In the genomic region with DNA sequence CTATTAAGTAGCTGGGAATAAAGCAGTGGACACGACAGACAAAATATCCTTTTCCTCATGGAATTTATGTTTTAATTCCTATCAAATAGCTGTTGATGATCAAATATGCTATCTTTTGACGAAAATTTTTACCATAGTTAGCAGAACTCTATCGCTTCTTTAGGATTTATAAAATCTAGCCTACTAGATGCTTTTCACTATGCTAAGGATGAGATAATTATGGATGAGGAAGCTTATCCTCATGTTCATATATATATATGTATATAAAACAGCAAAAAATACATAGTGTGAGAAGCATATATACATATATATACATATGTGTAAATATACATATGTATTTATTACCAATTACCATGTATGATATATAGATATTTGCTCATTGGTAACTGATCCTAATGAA, we compare ENCODE assay signal across 15 cellular contexts. TPM values are rescaled to one million over a fixed set of nuclear protein-coding genes. Genes with fewer than 3 reads are reported as not detected.
DNase-seq lines count a peak whose midpoint lies in the region; ATAC-seq and TF ChIP-seq lines count a peak whose summit lies in the region.
"Had no signal": no experiment of that assay in that cellular context is flagged by ENCODE, and none has a peak within 500 bp of the region (broad histone marks: within the 10 kb centered on the region; RNA-seq: fewer than 3 reads in every experiment).

No MANE protein-coding gene starts in this region.

- peaks cover 7% of the 10 kb centered on the region for H3K36me3 Mint-ChIP-seq in activated CD8-positive, alpha-beta T cell treated with anti-CD3 and anti-CD28 coated beads, Interleukin-2, amount 10 ng/mL, durations not matched to agents 7 days and 5 days (ENCODE audit: low read depth)

- H3K27ac ChIP-seq in ACC112 (ENCODE audit: low read depth, low read length), result no peak overlapping the region
- no peak overlapping the region for H3K27ac ChIP-seq in HEK293 (ENCODE audit: extremely low read depth, low read depth, low read length)
- H3K27ac ChIP-seq in colonic mucosa, result no peak overlapping the region
- H3K27ac ChIP-seq: RWPE1, thyroid gland had no signal

- no peak overlapping the region for H3K27ac Mint-ChIP-seq in activated CD8-positive, alpha-beta T cell treated with anti-CD3 and anti-CD28 coated beads, Interleukin-2, amount 10 ng/mL, durations not matched to agents 7 days and 5 days
- H3K27ac Mint-ChIP-seq: effector memory CD8-positive, alpha-beta T cell had no signal

- no peak for ATAC-seq in activated CD8-positive, alpha-beta T cell treated with anti-CD3 and anti-CD28 coated beads, Interleukin-2, amount 10 ng/mL, durations not matched to agents 7 days and 5 days
- ATAC-seq in HG03378 (IDR thresholded peaks at IDR 0.05; ENCODE audit: unreplicated experiment), result no peak
- ATAC-seq in HG03521 (IDR thresholded peaks at IDR 0.05; ENCODE audit: unreplicated experiment), result no peak
- ATAC-seq: effector memory CD8-positive, alpha-beta T cell had no signal

- no peak overlapping the region for H3K9ac ChIP-seq in colonic mucosa (ENCODE audit: low read depth in 2 of 2, low read length in 2 of 2)

- no peak for DNase-seq in activated CD8-positive, alpha-beta T cell treated with anti-CD3 and anti-CD28 coated beads, Interleukin-2, amount 10 ng/mL, durations not matched to agents 7 days and 5 days
- no peak for DNase-seq in GOT3 (lab: John Stamatoyannopoulos, UW)
- DNase-seq in colonic mucosa, result no peak
- DNase-seq: activated CD4-positive, alpha-beta T cell treated with anti-CD3 and anti-CD28 coated beads for 4 hours; DMS79; effector memory CD8-positive, alpha-beta T cell; NCI-H187; thyroid gland had no signal

- peak overlapping the region; percentile 34 for H3K4me3 Mint-ChIP-seq in activated CD8-positive, alpha-beta T cell treated with anti-CD3 and anti-CD28 coated beads, Interleukin-2, amount 10 ng/mL, durations not matched to agents 7 days and 5 days

- no peak overlapping the region for H2AFZ ChIP-seq in ACC112 (ENCODE audit: low read length, unreplicated experiment)

- TF ChIP-seq CTCF in HEK293 (tag by site-specific recombination; IDR thresholded peaks at IDR 0.05) (no peak), colonic mucosa (IDR thresholded peaks at IDR 0.05) (no peak)

- H3K36me3 ChIP-seq in ACC112 (ENCODE audit: insufficient read depth, low read length) (no peaks in the 10 kb centered on the region), HEK293 (ENCODE audit: control insufficient read depth in 2 of 2, insufficient read depth in 1 of 2, low read length in 2 of 2) (no peaks in the 10 kb centered on the region), colonic mucosa (no peaks in the 10 kb centered on the region)
- H3K36me3 ChIP-seq: thyroid gland had no signal

- H3K27me3 ChIP-seq in ACC112 (ENCODE audit: insufficient read depth, low read length) (no peaks in the 10 kb centered on the region), colonic mucosa (peaks cover 25% of the 10 kb centered on the region)

- CTCF ChIA-PET in HEK293 (lab: Yijun Ruan, JAX), result interaction anchor here (0.6 to 2.4 kb wide), 7 partner anchors 17 to 383 kb away, joined by 3 to 12 read pairs (median 3); no protein-coding TSS in a partner anchor
- CTCF ChIA-PET in activated CD8-positive, alpha-beta T cell treated with anti-CD3 and anti-CD28 coated beads, Interleukin-2, amount 10 ng/mL, durations not matched to agents 7 days and 5 days (lab: Charles Lee), result interaction anchor here (1.2 kb wide), 1 partner anchor 17 kb away, joined by 3 read pairs; no protein-coding TSS in a partner anchor

- H3K4me3 ChIP-seq in ACC112 (ENCODE audit: low read depth, low read length) (peak overlapping the region; percentile 86), HEK293 (ENCODE audit: low read depth, low read length) (peak overlapping the region; percentile 50), iPS-11a (ENCODE audit: low read depth, low read length) (peak overlapping the region; percentile 70), colonic mucosa (no peak overlapping the region)
- H3K4me3 ChIP-seq: thyroid gland had no signal

- peaks cover 8% of the 10 kb centered on the region for H3K9me3 Mint-ChIP-seq in activated CD8-positive, alpha-beta T cell treated with anti-CD3 and anti-CD28 coated beads, Interleukin-2, amount 10 ng/mL, durations not matched to agents 7 days and 5 days (ENCODE audit: insufficient read depth)

- no peaks in the 10 kb centered on the region for H3K79me2 ChIP-seq in ACC112 (ENCODE audit: control insufficient read depth, insufficient read depth, low read length, unreplicated experiment)

- peaks cover 52% of the 10 kb centered on the region for H3K27me3 Mint-ChIP-seq in activated CD8-positive, alpha-beta T cell treated with anti-CD3 and anti-CD28 coated beads, Interleukin-2, amount 10 ng/mL, durations not matched to agents 7 days and 5 days (ENCODE audit: low read depth)

- intact Hi-C loops in colonic mucosa (cut with DNase I), result no loop called here

- H3K4me1 Mint-ChIP-seq in activated CD8-positive, alpha-beta T cell treated with anti-CD3 and anti-CD28 coated beads, Interleukin-2, amount 10 ng/mL, durations not matched to agents 7 days and 5 days (ENCODE audit: low read depth), result peaks cover 31% of the 10 kb centered on the region

- peaks cover under 1% of the 10 kb centered on the region for H3K4me1 ChIP-seq in ACC112 (ENCODE audit: control insufficient read depth, insufficient read depth, low read length, unreplicated experiment)
- no peaks in the 10 kb centered on the region for H3K4me1 ChIP-seq in HEK293 (ENCODE audit: control insufficient read depth, insufficient read depth, low read length)
- H3K4me1 ChIP-seq in colonic mucosa, result no peaks in the 10 kb centered on the region
- H3K4me1 ChIP-seq: thyroid gland had no signal

- POLR2A ChIA-PET in HEK293 (lab: Yijun Ruan, JAX), result interaction anchor here (1.0 kb wide), 1 partner anchor 17 kb away, joined by 3 read pairs; no protein-coding TSS in a partner anchor
- POLR2A ChIA-PET in activated CD8-positive, alpha-beta T cell treated with anti-CD3 and anti-CD28 coated beads, Interleukin-2, amount 10 ng/mL, durations not matched to agents 7 days and 5 days (lab: Charles Lee), result interaction anchor here (0.7 to 1.3 kb wide), 2 partner anchors 17 to 29 kb away, joined by 3 to 4 read pairs; no protein-coding TSS in a partner anchor

- H3K9me3 ChIP-seq in HEK293 (ENCODE audit: control insufficient read depth, insufficient read depth, low read depth, low read length) (no peaks in the 10 kb centered on the region), colonic mucosa (no peaks in the 10 kb centered on the region)
- H3K9me3 ChIP-seq: thyroid gland had no signal

TF ChIP-seq in HEK293, 187 proteins besides CTCF, POLR2A, EP300 and RAD21:
- TF ChIP-seq ZNF830 (tag by site-specific recombination; IDR thresholded peaks at IDR 0.05; ENCODE audit: low read depth), result no peak
- TF ChIP-seq ZNF510 (tag by site-specific recombination; IDR thresholded peaks at IDR 0.05; ENCODE audit: insufficient replicate concordance), result no peak
- no peak for TF ChIP-seq TRIM28 (IDR thresholded peaks at IDR 0.05; ENCODE audit: borderline replicate concordance, low read length)
- TF ChIP-seq HOXD13 (CRISPR knock-in tag; IDR thresholded peaks at IDR 0.05; ENCODE audit: borderline replicate concordance), result no peak
- TF ChIP-seq ZNF121 (tag by site-specific recombination; IDR thresholded peaks at IDR 0.05), result no peak
- no peak for TF ChIP-seq ZNF354C (tag by site-specific recombination; IDR thresholded peaks at IDR 0.05; ENCODE audit: borderline replicate concordance, low read depth)
- TF ChIP-seq, protein P1, sequence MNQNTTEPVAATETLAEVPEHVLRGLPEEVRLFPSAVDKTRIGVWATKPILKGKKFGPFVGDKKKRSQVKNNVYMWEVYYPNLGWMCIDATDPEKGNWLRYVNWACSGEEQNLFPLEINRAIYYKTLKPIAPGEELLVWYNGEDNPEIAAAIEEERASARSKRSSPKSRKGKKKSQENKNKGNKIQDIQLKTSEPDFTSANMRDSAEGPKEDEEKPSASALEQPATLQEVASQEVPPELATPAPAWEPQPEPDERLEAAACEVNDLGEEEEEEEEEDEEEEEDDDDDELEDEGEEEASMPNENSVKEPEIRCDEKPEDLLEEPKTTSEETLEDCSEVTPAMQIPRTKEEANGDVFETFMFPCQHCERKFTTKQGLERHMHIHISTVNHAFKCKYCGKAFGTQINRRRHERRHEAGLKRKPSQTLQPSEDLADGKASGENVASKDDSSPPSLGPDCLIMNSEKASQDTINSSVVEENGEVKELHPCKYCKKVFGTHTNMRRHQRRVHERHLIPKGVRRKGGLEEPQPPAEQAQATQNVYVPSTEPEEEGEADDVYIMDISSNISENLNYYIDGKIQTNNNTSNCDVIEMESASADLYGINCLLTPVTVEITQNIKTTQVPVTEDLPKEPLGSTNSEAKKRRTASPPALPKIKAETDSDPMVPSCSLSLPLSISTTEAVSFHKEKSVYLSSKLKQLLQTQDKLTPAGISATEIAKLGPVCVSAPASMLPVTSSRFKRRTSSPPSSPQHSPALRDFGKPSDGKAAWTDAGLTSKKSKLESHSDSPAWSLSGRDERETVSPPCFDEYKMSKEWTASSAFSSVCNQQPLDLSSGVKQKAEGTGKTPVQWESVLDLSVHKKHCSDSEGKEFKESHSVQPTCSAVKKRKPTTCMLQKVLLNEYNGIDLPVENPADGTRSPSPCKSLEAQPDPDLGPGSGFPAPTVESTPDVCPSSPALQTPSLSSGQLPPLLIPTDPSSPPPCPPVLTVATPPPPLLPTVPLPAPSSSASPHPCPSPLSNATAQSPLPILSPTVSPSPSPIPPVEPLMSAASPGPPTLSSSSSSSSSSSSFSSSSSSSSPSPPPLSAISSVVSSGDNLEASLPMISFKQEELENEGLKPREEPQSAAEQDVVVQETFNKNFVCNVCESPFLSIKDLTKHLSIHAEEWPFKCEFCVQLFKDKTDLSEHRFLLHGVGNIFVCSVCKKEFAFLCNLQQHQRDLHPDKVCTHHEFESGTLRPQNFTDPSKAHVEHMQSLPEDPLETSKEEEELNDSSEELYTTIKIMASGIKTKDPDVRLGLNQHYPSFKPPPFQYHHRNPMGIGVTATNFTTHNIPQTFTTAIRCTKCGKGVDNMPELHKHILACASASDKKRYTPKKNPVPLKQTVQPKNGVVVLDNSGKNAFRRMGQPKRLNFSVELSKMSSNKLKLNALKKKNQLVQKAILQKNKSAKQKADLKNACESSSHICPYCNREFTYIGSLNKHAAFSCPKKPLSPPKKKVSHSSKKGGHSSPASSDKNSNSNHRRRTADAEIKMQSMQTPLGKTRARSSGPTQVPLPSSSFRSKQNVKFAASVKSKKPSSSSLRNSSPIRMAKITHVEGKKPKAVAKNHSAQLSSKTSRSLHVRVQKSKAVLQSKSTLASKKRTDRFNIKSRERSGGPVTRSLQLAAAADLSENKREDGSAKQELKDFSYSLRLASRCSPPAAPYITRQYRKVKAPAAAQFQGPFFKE (tag by site-specific recombination; IDR thresholded peaks at IDR 0.05; ENCODE audit: borderline replicate concordance), result no peak
- no peak for TF ChIP-seq KLF16 (tag by site-specific recombination; IDR thresholded peaks at IDR 0.05)
- TF ChIP-seq ZSCAN30 (tag by site-specific recombination; IDR thresholded peaks at IDR 0.05), result no peak

RNA-seq across cellular contexts. Expression of a gene that starts 12.9 kb away (rescaled TPM):
- under 1 TPM; 0.81 to 0.82 TPM for total RNA-seq in activated CD8-positive, alpha-beta T cell treated with anti-CD3 and anti-CD28 coated beads, Interleukin-2, amount 10 ng/mL, durations not matched to agents 7 days and 5 days
- total RNA-seq in colonic mucosa, result 10 to 100 TPM; 21.8 to 29.8 TPM
- total RNA-seq: pulmonary artery endothelial cell had no signal

Comparison
In these comparisons a context has a peak if more than half of its experiments do, and no peak if none do; other contexts are left out.
1. RNA of a gene that starts 12.9 kb away (total RNA-seq): 21.8 to 29.8 TPM in colonic mucosa; 0.81 to 0.82 TPM in activated CD8-positive, alpha-beta T cell treated with anti-CD3 and anti-CD28 coated beads, Interleukin-2, amount 10 ng/mL, durations not matched to agents 7 days and 5 days; every median in the first group is over 10 times any median in the second.